ENCODE assay signal across 1 cellular context in genomic region chr2:133193544-133193943, GRCh38.
TF ChIP-seq lines count a peak whose summit lies in the region.

No MANE protein-coding gene starts in this region.

TF ChIP-seq in HepG2, 621 proteins besides CTCF, POLR2A, EP300 and RAD21 (continued from another document):
- TF ChIP-seq, protein P1, sequence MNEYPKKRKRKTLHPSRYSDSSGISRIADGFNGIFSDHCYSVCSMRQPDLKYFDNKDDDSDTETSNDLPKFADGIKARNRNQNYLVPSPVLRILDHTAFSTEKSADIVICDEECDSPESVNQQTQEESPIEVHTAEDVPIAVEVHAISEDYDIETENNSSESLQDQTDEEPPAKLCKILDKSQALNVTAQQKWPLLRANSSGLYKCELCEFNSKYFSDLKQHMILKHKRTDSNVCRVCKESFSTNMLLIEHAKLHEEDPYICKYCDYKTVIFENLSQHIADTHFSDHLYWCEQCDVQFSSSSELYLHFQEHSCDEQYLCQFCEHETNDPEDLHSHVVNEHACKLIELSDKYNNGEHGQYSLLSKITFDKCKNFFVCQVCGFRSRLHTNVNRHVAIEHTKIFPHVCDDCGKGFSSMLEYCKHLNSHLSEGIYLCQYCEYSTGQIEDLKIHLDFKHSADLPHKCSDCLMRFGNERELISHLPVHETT (CRISPR knock-in tag; conservative IDR thresholded peaks at IDR 0.05), result no peak
- TF ChIP-seq MYC (CRISPR knock-in tag; IDR thresholded peaks at IDR 0.05; ENCODE audit: borderline replicate concordance), result no peak
- no peak for TF ChIP-seq ZNF7 (CRISPR knock-in tag; IDR thresholded peaks at IDR 0.05)
- no peak for TF ChIP-seq ELF3 (CRISPR knock-in tag; IDR thresholded peaks at IDR 0.05)
- no peak for TF ChIP-seq NFAT5 (CRISPR knock-in tag; IDR thresholded peaks at IDR 0.05)
- no peak for TF ChIP-seq HOMEZ (CRISPR knock-in tag; IDR thresholded peaks at IDR 0.05; ENCODE audit: low read depth)
- TF ChIP-seq ZNF891 (CRISPR knock-in tag; IDR thresholded peaks at IDR 0.05), result no peak
- TF ChIP-seq ZFP41 (CRISPR knock-in tag; IDR thresholded peaks at IDR 0.05; ENCODE audit: borderline replicate concordance), result no peak
- no peak for TF ChIP-seq ZNF512 (CRISPR knock-in tag; IDR thresholded peaks at IDR 0.05)
- no peak for TF ChIP-seq MNT (IDR thresholded peaks at IDR 0.05)
- no peak for TF ChIP-seq ZNF264 (CRISPR knock-in tag; IDR thresholded peaks at IDR 0.05)
- TF ChIP-seq, protein P2, sequence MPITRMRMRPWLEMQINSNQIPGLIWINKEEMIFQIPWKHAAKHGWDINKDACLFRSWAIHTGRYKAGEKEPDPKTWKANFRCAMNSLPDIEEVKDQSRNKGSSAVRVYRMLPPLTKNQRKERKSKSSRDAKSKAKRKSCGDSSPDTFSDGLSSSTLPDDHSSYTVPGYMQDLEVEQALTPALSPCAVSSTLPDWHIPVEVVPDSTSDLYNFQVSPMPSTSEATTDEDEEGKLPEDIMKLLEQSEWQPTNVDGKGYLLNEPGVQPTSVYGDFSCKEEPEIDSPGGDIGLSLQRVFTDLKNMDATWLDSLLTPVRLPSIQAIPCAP (CRISPR knock-in tag; IDR thresholded peaks at IDR 0.05; ENCODE audit: low read depth), result no peak
- TF ChIP-seq TERF1 (CRISPR knock-in tag; IDR thresholded peaks at IDR 0.05), result no peak
- no peak for TF ChIP-seq FOXK2 (IDR thresholded peaks at IDR 0.05)
- no peak for TF ChIP-seq PHF5A (CRISPR knock-in tag; IDR thresholded peaks at IDR 0.05; ENCODE audit: low read depth, unreplicated experiment)
